In genomic region chr14:89493406-89493805, GRCh38 we compare ENCODE assay signal across 1 cellular context.
TF ChIP-seq lines count a peak whose summit lies in the region.

No MANE protein-coding gene starts in this region.

TF ChIP-seq in neural cell, 6 proteins besides CTCF, POLR2A, EP300 and RAD21 (continued from another document):
- TF ChIP-seq REST (IDR thresholded peaks at IDR 0.05; ENCODE audit: borderline replicate concordance) (no peak), SMC3 (conservative IDR thresholded peaks at IDR 0.05; ENCODE audit: poor library complexity) (no peak), MXI1 (conservative IDR thresholded peaks at IDR 0.05; ENCODE audit: poor library complexity, severe bottlenecking) (no peak), EZH2 (IDR thresholded peaks at IDR 0.05; ENCODE audit: borderline replicate concordance, insufficient read depth, low read length, poor library complexity, severe bottlenecking) (no peak)
TF ChIP-seq in neural cell: peak in this region for 0.
